28 cellular contexts compared by ENCODE assay signal in genomic region chr10:3435671-3436070, GRCh38.
DNase-seq lines count a peak whose midpoint lies in the region; TF ChIP-seq lines count a peak whose summit lies in the region.
"Had no signal": no experiment of that assay in that cellular context is flagged by ENCODE, and none has a peak within 500 bp of the region (broad histone marks: within the 10 kb centered on the region; RNA-seq: fewer than 3 reads in every experiment).

No MANE protein-coding gene starts in this region.

- peak overlapping the region; percentile 3 for H3K4me2 ChIP-seq in smooth muscle cell

- no peak overlapping the region for H3K9ac ChIP-seq in smooth muscle cell (ENCODE audit: low read depth)

- H3K4me1 ChIP-seq in smooth muscle cell (ENCODE audit: low read depth), result peaks cover 4% of the 10 kb centered on the region
- H3K4me1 ChIP-seq: HAP-1, vagina had no signal

- no peak overlapping the region for H3K4me3 Mint-ChIP-seq in T-helper 2 cell treated with Interferon-gamma antibody and Interleukin-4, amounts not matched to agents 5 μg/mL and 100 μg/mL, for 36 hours
- H3K4me3 Mint-ChIP-seq: activated naive CD4-positive, alpha-beta T cell treated with anti-CD3 and anti-CD28 coated beads for 36 hours; activated T-cell treated with anti-CD3 and anti-CD28 coated beads, Interleukin-2, amount 50 U/mL, for 4 hours; CD4-positive, alpha-beta memory T cell; dendritic cell treated with granulocyte-macrophage colony-stimulating factor and Interleukin-4, amounts not matched to agents 40 ng/mL and 50 ng/mL, for 4 days; mesothelial cell of epicardium; naive thymus-derived CD4-positive, alpha-beta T cell; stimulated activated effector memory CD8-positive, alpha-beta T cell treated with anti-CD3 and anti-CD28 coated beads, Interleukin-12 subunit alpha, Interleukin-12 subunit beta, amount 100 ng/mL, for 72 hours had no signal

- H3K27ac ChIP-seq in smooth muscle cell (ENCODE audit: low read depth), result no peak overlapping the region
- no peak overlapping the region for H3K27ac ChIP-seq in substantia nigra (ENCODE audit: low read depth, low read length, poor library complexity, severe bottlenecking)
- H3K27ac ChIP-seq: vagina had no signal

- H3K27ac Mint-ChIP-seq in T-helper 2 cell treated with Interferon-gamma antibody and Interleukin-4, amounts not matched to agents 5 μg/mL and 100 μg/mL, for 36 hours, result no peak overlapping the region
- H3K27ac Mint-ChIP-seq: activated naive CD4-positive, alpha-beta T cell treated with anti-CD3 and anti-CD28 coated beads for 36 hours; CD4-positive, alpha-beta memory T cell; dendritic cell treated with granulocyte-macrophage colony-stimulating factor and Interleukin-4, amounts not matched to agents 40 ng/mL and 50 ng/mL, for 4 days; mesothelial cell of epicardium; naive thymus-derived CD4-positive, alpha-beta T cell; stimulated activated effector memory CD8-positive, alpha-beta T cell treated with anti-CD3 and anti-CD28 coated beads, Interleukin-12 subunit alpha, Interleukin-12 subunit beta, amount 100 ng/mL, for 72 hours had no signal

- H3K27me3 ChIP-seq in smooth muscle cell (ENCODE audit: low read depth), result no peaks in the 10 kb centered on the region
- H3K27me3 ChIP-seq: vagina had no signal

- H2AFZ ChIP-seq in smooth muscle cell (ENCODE audit: low read depth), result no peak overlapping the region

- no peaks in the 10 kb centered on the region for H3F3A ChIP-seq in smooth muscle cell (ENCODE audit: low read depth)

- peaks cover 19% of the 10 kb centered on the region for H3K27me3 Mint-ChIP-seq in T-helper 2 cell treated with Interferon-gamma antibody and Interleukin-4, amounts not matched to agents 5 μg/mL and 100 μg/mL, for 36 hours (ENCODE audit: low read depth)
- H3K27me3 Mint-ChIP-seq: CD4-positive, alpha-beta memory T cell had no signal

- peaks cover 2% of the 10 kb centered on the region for H3K4me1 Mint-ChIP-seq in T-helper 2 cell treated with Interferon-gamma antibody and Interleukin-4, amounts not matched to agents 5 μg/mL and 100 μg/mL, for 36 hours (ENCODE audit: low read depth)

- 51% methylated on average over 4 of the region's 4 CpGs for WGBS in smooth muscle cell (ENCODE audit: low lambda C conversion rate)

- TF ChIP-seq CTCF in fibroblast of pulmonary artery (IDR thresholded peaks at IDR 0.05; ENCODE audit: low read length, missing control alignments), result no peak
- no peak for TF ChIP-seq CTCF in smooth muscle cell (IDR thresholded peaks at IDR 0.05; ENCODE audit: borderline replicate concordance, insufficient read depth, poor library complexity, severe bottlenecking)

- H3K4me3 ChIP-seq in fibroblast of pulmonary artery (replicated peaks; ENCODE audit: low read depth, low read length) (no peak overlapping the region), smooth muscle cell (no peak overlapping the region)
- H3K4me3 ChIP-seq: HAP-1, skin epidermis, vagina had no signal

- DNase-seq in HT1080 (ENCODE audit: low read depth), result peak; percentile 80
- peak; percentile 80 for DNase-seq in amniotic epithelial cell (ENCODE audit: low read depth)
- peak; percentile 78 for DNase-seq in fibroblast of pulmonary artery (ENCODE audit: low read depth)
- DNase-seq in smooth muscle cell (lab: John Stamatoyannopoulos, UW; ENCODE audit: unreplicated experiment), result no peak
- no peak for DNase-seq in stimulated activated naive CD4-positive, alpha-beta T cell (lab: John Stamatoyannopoulos, UW)
- no peak for DNase-seq in substantia nigra (lab: John Stamatoyannopoulos, UW)
- DNase-seq in T-helper 2 cell treated with Interferon-gamma antibody and Interleukin-4, amounts not matched to agents 5 μg/mL and 100 μg/mL, for 36 hours (ENCODE audit: low spot score), result no peak
- DNase-seq: activated CD4-positive, alpha-beta T cell treated with anti-CD3 and anti-CD28 coated beads for 4 hours; activated naive CD4-positive, alpha-beta T cell treated with anti-CD3 and anti-CD28 coated beads for 36 hours; activated T-cell treated with anti-CD3 and anti-CD28 coated beads, Interleukin-2, amount 50 U/mL, for 4 hours; amygdala; CD4-positive, alpha-beta memory T cell; central memory CD4-positive, alpha-beta T cell; DMS 273 treated with DMSO at 0.1 percent for 48 hours; foreskin fibroblast; naive thymus-derived CD4-positive, alpha-beta T cell; NCI-H1105; NCI-H1930; NCI-H446; nucleus accumbens; SIG-M5; stimulated activated CD4-positive, alpha-beta T cell treated with anti-CD3 and anti-CD28 coated beads, Interleukin-2, amount 100 ng/mL, for 24 hours had no signal

- H3K36me3 Mint-ChIP-seq in T-helper 2 cell treated with Interferon-gamma antibody and Interleukin-4, amounts not matched to agents 5 μg/mL and 100 μg/mL, for 36 hours (ENCODE audit: low read depth), result peaks cover 4% of the 10 kb centered on the region
- H3K36me3 Mint-ChIP-seq: stimulated activated effector memory CD8-positive, alpha-beta T cell treated with anti-CD3 and anti-CD28 coated beads, Interleukin-12 subunit alpha, Interleukin-12 subunit beta, amount 100 ng/mL, for 72 hours had no signal

- H3K9me3 Mint-ChIP-seq in T-helper 2 cell treated with Interferon-gamma antibody and Interleukin-4, amounts not matched to agents 5 μg/mL and 100 μg/mL, for 36 hours, result peaks cover 10% of the 10 kb centered on the region

- no peaks in the 10 kb centered on the region for H3K9me3 ChIP-seq in smooth muscle cell (replicated peaks; ENCODE audit: low read depth)
- H3K9me3 ChIP-seq: HAP-1, vagina had no signal

- H4K20me1 ChIP-seq in smooth muscle cell (ENCODE audit: low read depth), result no peaks in the 10 kb centered on the region

- H3K79me2 ChIP-seq in smooth muscle cell (ENCODE audit: low read depth), result no peaks in the 10 kb centered on the region

- no peaks in the 10 kb centered on the region for H3K36me3 ChIP-seq in smooth muscle cell (ENCODE audit: low read depth)
- H3K36me3 ChIP-seq: HAP-1, vagina had no signal

Comparison
In these comparisons a context has a peak if more than half of its experiments do, and no peak if none do; other contexts are left out.
1. DNase-seq: peak in HT1080 (single experiment), amniotic epithelial cell (single experiment) and fibroblast of pulmonary artery (single experiment); none in smooth muscle cell (single experiment), stimulated activated naive CD4-positive, alpha-beta T cell (0 of 6), substantia nigra (0 of 49) and T-helper 2 cell treated with Interferon-gamma antibody and Interleukin-4, amounts not matched to agents 5 μg/mL and 100 μg/mL, for 36 hours (single experiment).